ENCODE assay signal across 1 cellular context in the genomic region with DNA sequence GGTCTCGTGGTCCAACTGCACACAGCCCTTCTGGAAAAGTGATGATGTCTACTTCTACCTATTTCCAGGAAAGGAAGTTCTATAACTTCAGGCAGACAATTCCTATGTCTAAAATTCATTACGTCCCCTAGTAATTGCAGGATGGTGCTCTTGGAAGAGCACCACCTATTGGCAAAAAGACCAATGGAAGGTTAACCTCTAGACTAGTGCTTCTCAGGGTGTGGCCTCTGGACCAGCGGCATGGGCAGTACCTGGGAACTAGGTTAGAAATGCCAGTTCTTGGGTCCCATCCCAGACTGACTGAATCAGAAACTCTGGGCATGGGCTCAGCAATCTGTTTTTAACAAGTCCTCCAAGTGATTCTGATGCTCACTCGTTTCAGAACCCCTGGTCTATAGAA.
TF ChIP-seq lines count a peak whose summit lies in the region.

No MANE protein-coding gene starts in this region.

TF ChIP-seq in HepG2, 621 proteins besides CTCF, POLR2A, EP300 and RAD21 (continued from another document):
- TF ChIP-seq CREBL2 (CRISPR knock-in tag; IDR thresholded peaks at IDR 0.05; ENCODE audit: borderline replicate concordance) (no peak), ETV6 (CRISPR knock-in tag; conservative IDR thresholded peaks at IDR 0.05) (no peak), ZNF362 (CRISPR knock-in tag; IDR thresholded peaks at IDR 0.05; ENCODE audit: borderline replicate concordance) (no peak), KDM3A (CRISPR knock-in tag; IDR thresholded peaks at IDR 0.05; ENCODE audit: low read depth) (no peak), ZNF275 (CRISPR knock-in tag; IDR thresholded peaks at IDR 0.05; ENCODE audit: borderline replicate concordance) (no peak), ZNF292 (CRISPR knock-in tag; IDR thresholded peaks at IDR 0.05; ENCODE audit: borderline replicate concordance, low read depth) (no peak), HMG20A (CRISPR knock-in tag; IDR thresholded peaks at IDR 0.05; ENCODE audit: borderline replicate concordance) (no peak), POLR2AphosphoS2 (IDR thresholded peaks at IDR 0.05; ENCODE audit: low read depth, low read length) (no peak)
TF ChIP-seq in HepG2: peak in this region for 0.
